In the genomic region with DNA sequence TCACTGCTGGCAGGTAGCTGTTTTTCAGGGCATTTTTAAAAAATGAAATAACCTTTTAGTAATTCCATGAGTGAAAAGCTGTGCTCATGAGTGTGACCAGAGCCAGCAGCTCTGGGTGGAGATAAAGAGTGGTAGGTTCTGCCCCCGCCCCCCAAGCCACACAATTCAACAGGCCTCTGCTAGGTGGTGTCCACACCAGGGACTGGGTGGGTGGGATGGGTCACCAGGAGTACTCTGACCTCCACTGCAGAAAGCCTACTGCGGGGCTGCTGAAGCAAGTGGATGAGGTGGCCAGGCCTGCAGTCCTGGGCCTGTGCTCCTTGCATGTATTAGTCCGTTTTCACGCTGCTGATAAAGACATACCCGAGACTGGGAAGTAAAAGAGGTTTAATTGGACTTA, we compare ENCODE assay signal across 18 cellular contexts. TPM values are rescaled to one million over a fixed set of nuclear protein-coding genes. Genes with fewer than 3 reads are reported as not detected.
DNase-seq lines count a peak whose midpoint lies in the region; ATAC-seq, FAIRE-seq and TF ChIP-seq lines count a peak whose summit lies in the region.
"Had no signal": no experiment of that assay in that cellular context is flagged by ENCODE, and none has a peak within 500 bp of the region (broad histone marks: within the 10 kb centered on the region; RNA-seq: fewer than 3 reads in every experiment).

No MANE protein-coding gene starts in this region.

- peak; percentile 4 for DNase-seq in activated CD8-positive, alpha-beta T cell treated with anti-CD3 and anti-CD28 coated beads, Interleukin-2, amount 10 ng/mL, durations not matched to agents 7 days and 5 days
- no peak for DNase-seq in activated CD8-positive, alpha-beta T cell treated with anti-CD3 and anti-CD28 coated beads for 36 hours
- DNase-seq in astrocyte (ENCODE audit: low read depth) = no peak
- peak; percentile 54 for DNase-seq in osteocyte (ENCODE audit: extremely low spot score, unreplicated experiment)
- no peak for DNase-seq in cortex of kidney (lab: John Stamatoyannopoulos, UW)
- no peak for DNase-seq in COLO668 (lab: John Stamatoyannopoulos, UW; ENCODE audit: unreplicated experiment)
- DNase-seq in mucosa of descending colon = no peak
- DNase-seq: Caco-2; CD8-positive, alpha-beta T cell; GM23248; HFFc6 had no signal

- no peaks in the 10 kb centered on the region for H3K27me3 ChIP-seq in astrocyte (ENCODE audit: insufficient read depth, low read length)
- H3K27me3 ChIP-seq: BLaER1 treated with 17β-estradiol and CSF1 and Interleukin-3, amounts not matched to agents 10 nM and 100 nM had no signal

- no peak overlapping the region for H3K4me3 Mint-ChIP-seq in activated CD8-positive, alpha-beta T cell treated with anti-CD3 and anti-CD28 coated beads, Interleukin-2, amount 10 ng/mL, durations not matched to agents 7 days and 5 days
- H3K4me3 Mint-ChIP-seq in activated CD8-positive, alpha-beta T cell treated with anti-CD3 and anti-CD28 coated beads for 36 hours = no peak overlapping the region
- no peak overlapping the region for H3K4me3 Mint-ChIP-seq in astrocyte (ENCODE audit: unreplicated experiment)
- H3K4me3 Mint-ChIP-seq in osteocyte (ENCODE audit: unreplicated experiment) = no peak overlapping the region
- H3K4me3 Mint-ChIP-seq: B cell; CD8-positive, alpha-beta T cell; HFFc6 had no signal

- H3K36me3 ChIP-seq in astrocyte (ENCODE audit: insufficient read depth, low read length) = no peaks in the 10 kb centered on the region
- no peaks in the 10 kb centered on the region for H3K36me3 ChIP-seq in mucosa of descending colon (ENCODE audit: low read depth)
- H3K36me3 ChIP-seq: BLaER1 treated with 17β-estradiol and CSF1 and Interleukin-3, amounts not matched to agents 10 nM and 100 nM had no signal

- peaks cover 36% of the 10 kb centered on the region for H4K20me1 ChIP-seq in astrocyte (ENCODE audit: insufficient read depth, low read length)
- H4K20me1 ChIP-seq: BLaER1 treated with 17β-estradiol and CSF1 and Interleukin-3, amounts not matched to agents 10 nM and 100 nM had no signal

- intact Hi-C loops in activated CD8-positive, alpha-beta T cell treated with anti-CD3 and anti-CD28 coated beads for 36 hours (cut with micrococcal nuclease) = no loop called here
- intact Hi-C loops in mucosa of descending colon (cut with DNase I, micrococcal nuclease) = no loop called here

- no peak overlapping the region for H3K27ac ChIP-seq in astrocyte (ENCODE audit: low read depth, low read length)
- H3K27ac ChIP-seq: 22Rv1; BLaER1 treated with 17β-estradiol and CSF1 and Interleukin-3, amounts not matched to agents 10 nM and 100 nM; GM23248; HL-60 had no signal

- no peak overlapping the region for H2AFZ ChIP-seq in astrocyte (ENCODE audit: low read depth, low read length)
- H2AFZ ChIP-seq: GM23248 had no signal

- H3K9me3 ChIP-seq in astrocyte (ENCODE audit: insufficient read depth, low read depth, low read length) = no peaks in the 10 kb centered on the region
- no peaks in the 10 kb centered on the region for H3K9me3 ChIP-seq in mucosa of descending colon
- H3K9me3 ChIP-seq: Caco-2 had no signal

- no peak for FAIRE-seq in astrocyte (lab: Jason Lieb, UNC)
- FAIRE-seq: G401.6, GM12891 had no signal

- H3K4me3 ChIP-seq in astrocyte (ENCODE audit: insufficient read depth, low read depth, low read length) (no peak overlapping the region), mucosa of descending colon (no peak overlapping the region)
- H3K4me3 ChIP-seq: BLaER1 treated with 17β-estradiol and CSF1 and Interleukin-3, amounts not matched to agents 10 nM and 100 nM; GM23248 had no signal

- POLR2A ChIA-PET in activated CD8-positive, alpha-beta T cell treated with anti-CD3 and anti-CD28 coated beads, Interleukin-2, amount 10 ng/mL, durations not matched to agents 7 days and 5 days (lab: Charles Lee) = no interaction called here
- POLR2A ChIA-PET in activated CD8-positive, alpha-beta T cell treated with anti-CD3 and anti-CD28 coated beads for 36 hours (lab: Charles Lee) = no interaction called here

- no peaks in the 10 kb centered on the region for H3K4me1 ChIP-seq in astrocyte (ENCODE audit: insufficient read depth, low read length)
- H3K4me1 ChIP-seq in mucosa of descending colon (ENCODE audit: low read depth) = no peaks in the 10 kb centered on the region
- H3K4me1 ChIP-seq: Caco-2 had no signal

- CTCF ChIA-PET in activated CD8-positive, alpha-beta T cell treated with anti-CD3 and anti-CD28 coated beads, Interleukin-2, amount 10 ng/mL, durations not matched to agents 7 days and 5 days (lab: Charles Lee) = no interaction called here
- CTCF ChIA-PET in activated CD8-positive, alpha-beta T cell treated with anti-CD3 and anti-CD28 coated beads for 36 hours (lab: Charles Lee) = no interaction called here

- no peak overlapping the region for H3K4me2 ChIP-seq in astrocyte (ENCODE audit: low read length)

- H3K9ac ChIP-seq in astrocyte (ENCODE audit: low read length) = no peak overlapping the region
- H3K9ac ChIP-seq: BLaER1 treated with 17β-estradiol and CSF1 and Interleukin-3, amounts not matched to agents 10 nM and 100 nM; GM23248 had no signal

- no peak for ATAC-seq in activated CD8-positive, alpha-beta T cell treated with anti-CD3 and anti-CD28 coated beads, Interleukin-2, amount 10 ng/mL, durations not matched to agents 7 days and 5 days
- no peak for ATAC-seq in activated CD8-positive, alpha-beta T cell treated with anti-CD3 and anti-CD28 coated beads for 36 hours
- no peak for ATAC-seq in mucosa of descending colon
- ATAC-seq: CD8-positive, alpha-beta T cell; HCT116 had no signal

- H3K27ac Mint-ChIP-seq in activated CD8-positive, alpha-beta T cell treated with anti-CD3 and anti-CD28 coated beads, Interleukin-2, amount 10 ng/mL, durations not matched to agents 7 days and 5 days = no peak overlapping the region
- H3K27ac Mint-ChIP-seq in activated CD8-positive, alpha-beta T cell treated with anti-CD3 and anti-CD28 coated beads for 36 hours = no peak overlapping the region
- peak overlapping the region; percentile 15 for H3K27ac Mint-ChIP-seq in astrocyte (ENCODE audit: unreplicated experiment)
- no peak overlapping the region for H3K27ac Mint-ChIP-seq in osteocyte (ENCODE audit: unreplicated experiment)
- H3K27ac Mint-ChIP-seq: B cell; CD8-positive, alpha-beta T cell; HFFc6 had no signal

- no peaks in the 10 kb centered on the region for H3K4me1 Mint-ChIP-seq in activated CD8-positive, alpha-beta T cell treated with anti-CD3 and anti-CD28 coated beads, Interleukin-2, amount 10 ng/mL, durations not matched to agents 7 days and 5 days (ENCODE audit: low read depth)
- H3K4me1 Mint-ChIP-seq in activated CD8-positive, alpha-beta T cell treated with anti-CD3 and anti-CD28 coated beads for 36 hours (ENCODE audit: low read depth) = no peaks in the 10 kb centered on the region
- H3K4me1 Mint-ChIP-seq in astrocyte (ENCODE audit: low read depth, unreplicated experiment) (peaks cover 4% of the 10 kb centered on the region), osteocyte (ENCODE audit: unreplicated experiment) (no peaks in the 10 kb centered on the region)
- H3K4me1 Mint-ChIP-seq: B cell had no signal

- no peak for TF ChIP-seq CTCF in activated CD8-positive, alpha-beta T cell treated with anti-CD3 and anti-CD28 coated beads for 36 hours (IDR thresholded peaks at IDR 0.05)
- TF ChIP-seq CTCF in astrocyte (IDR thresholded peaks at IDR 0.05; ENCODE audit: insufficient read depth, low read depth, low read length) = no peak
- TF ChIP-seq CTCF in osteocyte (IDR thresholded peaks at IDR 0.05) = no peak
- TF ChIP-seq CTCF in mucosa of descending colon (IDR thresholded peaks at IDR 0.05) = no peak

- no peaks in the 10 kb centered on the region for H3K36me3 Mint-ChIP-seq in activated CD8-positive, alpha-beta T cell treated with anti-CD3 and anti-CD28 coated beads, Interleukin-2, amount 10 ng/mL, durations not matched to agents 7 days and 5 days (ENCODE audit: low read depth)
- H3K36me3 Mint-ChIP-seq in activated CD8-positive, alpha-beta T cell treated with anti-CD3 and anti-CD28 coated beads for 36 hours (ENCODE audit: low read depth) = no peaks in the 10 kb centered on the region
- peaks cover 17% of the 10 kb centered on the region for H3K36me3 Mint-ChIP-seq in astrocyte (ENCODE audit: low read depth, unreplicated experiment)
- no peaks in the 10 kb centered on the region for H3K36me3 Mint-ChIP-seq in osteocyte (ENCODE audit: unreplicated experiment)
- H3K36me3 Mint-ChIP-seq: CD8-positive, alpha-beta T cell had no signal

- H3K79me2 ChIP-seq in astrocyte (ENCODE audit: insufficient read depth, low read length) = peaks cover 6% of the 10 kb centered on the region

- peaks cover 7% of the 10 kb centered on the region for H3K27me3 Mint-ChIP-seq in activated CD8-positive, alpha-beta T cell treated with anti-CD3 and anti-CD28 coated beads, Interleukin-2, amount 10 ng/mL, durations not matched to agents 7 days and 5 days (ENCODE audit: low read depth)
- peaks cover 15% of the 10 kb centered on the region for H3K27me3 Mint-ChIP-seq in activated CD8-positive, alpha-beta T cell treated with anti-CD3 and anti-CD28 coated beads for 36 hours
- H3K27me3 Mint-ChIP-seq in astrocyte (ENCODE audit: low read depth, unreplicated experiment) (no peaks in the 10 kb centered on the region), osteocyte (ENCODE audit: unreplicated experiment) (peaks cover 5% of the 10 kb centered on the region)

- H3K9me3 Mint-ChIP-seq in activated CD8-positive, alpha-beta T cell treated with anti-CD3 and anti-CD28 coated beads, Interleukin-2, amount 10 ng/mL, durations not matched to agents 7 days and 5 days (ENCODE audit: insufficient read depth) = no peaks in the 10 kb centered on the region
- H3K9me3 Mint-ChIP-seq in activated CD8-positive, alpha-beta T cell treated with anti-CD3 and anti-CD28 coated beads for 36 hours = peaks cover 3% of the 10 kb centered on the region
- H3K9me3 Mint-ChIP-seq in astrocyte (ENCODE audit: unreplicated experiment) = peaks cover 10% of the 10 kb centered on the region
- H3K9me3 Mint-ChIP-seq in osteocyte (ENCODE audit: unreplicated experiment) = no peaks in the 10 kb centered on the region
- H3K9me3 Mint-ChIP-seq: CD8-positive, alpha-beta T cell had no signal

RNA-seq across cellular contexts. Expression of a gene that starts 15.3 kb away (rescaled TPM):
- under 1 TPM in 1 of 2 experiments, not detected in 1; 0.18 TPM for total RNA-seq in activated CD8-positive, alpha-beta T cell treated with anti-CD3 and anti-CD28 coated beads, Interleukin-2, amount 10 ng/mL, durations not matched to agents 7 days and 5 days
- total RNA-seq in activated CD8-positive, alpha-beta T cell treated with anti-CD3 and anti-CD28 coated beads for 36 hours = under 1 TPM; 0.16 to 0.23 TPM
- total RNA-seq in astrocyte (26.9 and 29.6 TPM in 2 replicates), osteocyte (16.5 and 18.9 TPM in 2 replicates), mucosa of descending colon (1 to 10 TPM in 2 of 3 donors, under 1 TPM in 1; 0.58 to 8.5 (median 2.0) TPM)
- total RNA-seq: B cell had no signal

Comparison
In these comparisons a context has a peak if more than half of its experiments do, and no peak if none do; other contexts are left out.
1. DNase-seq: peak in activated CD8-positive, alpha-beta T cell treated with anti-CD3 and anti-CD28 coated beads, Interleukin-2, amount 10 ng/mL, durations not matched to agents 7 days and 5 days (single experiment) and osteocyte (single experiment); none in activated CD8-positive, alpha-beta T cell treated with anti-CD3 and anti-CD28 coated beads for 36 hours (single experiment), astrocyte (single experiment), cortex of kidney (single experiment), COLO668 (single experiment) and mucosa of descending colon (0 of 3).